In genomic region chr9:123924727-123925126, GRCh38 we compare ENCODE assay signal across 30 cellular contexts.
"Had no signal": no experiment of that assay in that cellular context is flagged by ENCODE, and none has a peak within 500 bp of the region (broad histone marks: within the 10 kb centered on the region; RNA-seq: fewer than 3 reads in every experiment).

No MANE protein-coding gene starts in this region.

- H3K4me3 ChIP-seq: breast epithelium, heart right ventricle, left lung, lower lobe of right lung, mucosa of descending colon, thyroid gland, upper lobe of left lung, vagina had no signal

- H3K9me3 ChIP-seq: breast epithelium, left lung, mucosa of descending colon, neutrophil, thyroid gland, vagina had no signal

- DNase-seq: activated CD4-positive, alpha-beta T cell treated with anti-CD3 and anti-CD28 coated beads for 1 hour; activated CD4-positive, alpha-beta T cell treated with anti-CD3 and anti-CD28 coated beads, Interleukin-2, amount 10 ng/mL, durations not matched to agents 7 days and 5 days; activated CD8-positive, alpha-beta T cell treated with anti-CD3 and anti-CD28 coated beads for 36 hours; activated gamma-delta T cell treated with Interleukin-2 at 50 U/mL for 16 hours; activated naive CD4-positive, alpha-beta T cell treated with anti-CD3 and anti-CD28 coated beads, Interleukin-2, amount 50 U/mL, for 16 hours; activated naive CD8-positive, alpha-beta T cell treated with anti-CD3 and anti-CD28 coated beads, Interleukin-2, amount 50 U/mL, for 24 hours; activated T-cell treated with anti-CD3 and anti-CD28 coated beads, Interleukin-2, amount 50 U/mL, for 4 hours; endodermal cell; foreskin melanocyte; heart right ventricle; kidney glomerular epithelial cell; left lung; lower lobe of right lung; mesenchymal stem cell; mucosa of descending colon; retina; small intestine; stimulated activated CD4-positive, alpha-beta T cell treated with anti-CD3 and anti-CD28 coated beads, Interleukin-4, amount 100 ng/mL, for 4 hours; stimulated activated CD8-positive, alpha-beta memory T cell treated with anti-CD3 and anti-CD28 coated beads, Interleukin-4, amount 100 ng/mL, for 48 hours; stimulated activated naive CD8-positive, alpha-beta T cell treated with anti-CD3 and anti-CD28 coated beads, Interleukin-15, amount 100 ng/mL, for 72 hours; substantia nigra; thyroid gland; upper lobe of left lung had no signal

- H3K4me1 ChIP-seq: breast epithelium had no signal

- H3K27ac ChIP-seq: breast epithelium, heart right ventricle, left lung, lower lobe of right lung, thyroid gland, upper lobe of left lung, vagina had no signal

- H3K36me3 ChIP-seq: breast epithelium, heart right ventricle, left lung, lower lobe of right lung, neutrophil, thyroid gland, upper lobe of left lung, vagina had no signal

- ATAC-seq: activated CD8-positive, alpha-beta T cell treated with anti-CD3 and anti-CD28 coated beads for 36 hours; activated naive CD8-positive, alpha-beta T cell treated with anti-CD3 and anti-CD28 coated beads, Interleukin-2, amount 50 U/mL, for 24 hours; activated T-cell treated with anti-CD3 and anti-CD28 coated beads, Interleukin-2, amount 50 U/mL, for 4 hours; activated T-helper 17 cell treated with anti-CD3 and anti-CD28 coated beads, Interleukin-2, amount 50 U/mL, for 72 hours; esophagus mucosa; heart right ventricle; left lung; lower lobe of right lung; mucosa of descending colon; sciatic nerve; stimulated activated memory B cell treated with anti-CD40 and anti-IgM and Interleukin-4, amounts not matched to agents 10 μg/mL and 1 μg/mL and 100 μg/mL, for 72 hours; stimulated activated naive CD8-positive, alpha-beta T cell treated with anti-CD3 and anti-CD28 coated beads, Interleukin-15, amount 100 ng/mL, for 72 hours had no signal

- H3K27me3 ChIP-seq: breast epithelium, heart right ventricle, neutrophil, thyroid gland, upper lobe of left lung, vagina had no signal
